21 cellular contexts compared by ENCODE assay signal in genomic region chr6:47162793-47163192, GRCh38.
DNase-seq lines count a peak whose midpoint lies in the region; ATAC-seq, FAIRE-seq and TF ChIP-seq lines count a peak whose summit lies in the region.
"Had no signal": no experiment of that assay in that cellular context is flagged by ENCODE, and none has a peak within 500 bp of the region (broad histone marks: within the 10 kb centered on the region; RNA-seq: fewer than 3 reads in every experiment).

No MANE protein-coding gene starts in this region.

- POLR2A ChIA-PET in GM12878 (lab: Charles Lee): no interaction called here

- DNase-seq in Calu3 (no peak), NOMO-1 treated with DMSO at 0.1 percent for 48 hours (lab: John Stamatoyannopoulos, UW; ENCODE audit: unreplicated experiment) (peak; percentile 56), GM12878 (ENCODE audit: low read depth, low spot score) (peak; percentile 4), right cardiac atrium (no peak)
- no peak for DNase-seq in activated T-cell treated with anti-CD3 and anti-CD28 coated beads, Interleukin-2, amount 50 U/mL, for 1 hour
- DNase-seq: activated CD4-positive, alpha-beta T cell treated with anti-CD3 and anti-CD28 coated beads, Interleukin-2, amount 50 U/mL, for 48 hours; activated T-cell treated with anti-CD3 and anti-CD28 coated beads, Interleukin-2, amount 50 U/mL, for 4 hours; colonic mucosa; naive thymus-derived CD8-positive, alpha-beta T cell; NCI-H1105; NCI-H748 treated with DMSO at 0.1 percent for 48 hours; RPMI8226; stimulated activated CD4-positive, alpha-beta T cell treated with anti-CD3 and anti-CD28 coated beads, Interleukin-4, amount 100 ng/mL, for 24 hours; uterus had no signal

- H3K36me3 Mint-ChIP-seq in Calu3 (ENCODE audit: insufficient read depth, unreplicated experiment): no peaks in the 10 kb centered on the region
- H3K36me3 Mint-ChIP-seq: activated naive CD4-positive, alpha-beta T cell treated with anti-CD3 and anti-CD28 coated beads, Interleukin-2, amount 50 U/mL, for 72 hours; naive thymus-derived CD8-positive, alpha-beta T cell had no signal

- BruUV-seq in Calu3 (replicated peaks; lab: Mats Ljungman, UMichigan): no TSS peak
- no TSS peak for BruUV-seq in GM12878 (replicated peaks; lab: Mats Ljungman, UMichigan)

- H3K4me3 Mint-ChIP-seq in Calu3 (ENCODE audit: low read depth, unreplicated experiment): no peak overlapping the region
- H3K4me3 Mint-ChIP-seq: activated T-cell treated with anti-CD3 and anti-CD28 coated beads, Interleukin-2, amount 50 U/mL, for 4 hours; naive thymus-derived CD8-positive, alpha-beta T cell had no signal

- TF ChIP-seq EP300 in GM12878 (IDR thresholded peaks at IDR 0.05; ENCODE audit: borderline replicate concordance in 1 of 2, control insufficient read depth in 1 of 2, low read depth in 2 of 2, low read length in 2 of 2): no peak

- H3K4me1 ChIP-seq in GM12878 (ENCODE audit: control insufficient read depth, insufficient read depth, low read length): no peaks in the 10 kb centered on the region; the same call in 1 of the 2 replicates
- H3K4me1 ChIP-seq in right cardiac atrium (ENCODE audit: control insufficient read depth, insufficient read depth, low read length): no peaks in the 10 kb centered on the region
- H3K4me1 ChIP-seq: colonic mucosa, uterus had no signal

- SMC1A ChIA-PET in GM12878 (lab: Charles Lee; ENCODE audit: uncharacterized antibody, unreplicated experiment): no interaction called here

- intact Hi-C loops in Calu3 (cut with micrococcal nuclease; ENCODE audit: unreplicated experiment) (no loop called here), GM12878 (cut with micrococcal nuclease; ENCODE audit: unreplicated experiment) (no loop called here), right cardiac atrium (cut with DNase I) (no loop called here)

- no peak overlapping the region for H2AFZ ChIP-seq in GM12878 (ENCODE audit: control insufficient read depth, low read depth, low read length)

- no peaks in the 10 kb centered on the region for H3K79me2 ChIP-seq in GM12878 (ENCODE audit: control insufficient read depth, insufficient read depth, low read length)

- ATAC-seq in GM21786 (IDR thresholded peaks at IDR 0.05; ENCODE audit: unreplicated experiment) (peak; percentile 33), GM12878 (peak; percentile 52; the same call in 2 of the 3 replicates), right cardiac atrium (no peak), GM21576 (IDR thresholded peaks at IDR 0.05; ENCODE audit: unreplicated experiment) (no peak), HG03469 (IDR thresholded peaks at IDR 0.05; ENCODE audit: unreplicated experiment) (no peak)
- ATAC-seq: activated naive CD4-positive, alpha-beta T cell treated with anti-CD3 and anti-CD28 coated beads, Interleukin-2, amount 50 U/mL, for 72 hours; activated T-cell treated with anti-CD3 and anti-CD28 coated beads, Interleukin-2, amount 50 U/mL, for 4 hours; K562; naive thymus-derived CD8-positive, alpha-beta T cell had no signal

- H3K4me3 ChIP-seq in GM12878: no peak overlapping the region
- no peak overlapping the region for H3K4me3 ChIP-seq in right cardiac atrium (ENCODE audit: low read length)
- H3K4me3 ChIP-seq: colonic mucosa, K562, uterus had no signal

- RAD21 ChIA-PET in GM12878 (lab: Charles Lee; ENCODE audit: unreplicated experiment): interaction anchor here (0.6 kb wide), 1 partner anchor 125 kb away, joined by 3 read pairs; no protein-coding TSS in a partner anchor

- H3K27ac Mint-ChIP-seq in Calu3 (ENCODE audit: unreplicated experiment): peak overlapping the region; percentile 77
- H3K27ac Mint-ChIP-seq: naive thymus-derived CD8-positive, alpha-beta T cell had no signal

- H3K27ac ChIP-seq in GM12878 (ENCODE audit: control insufficient read depth, insufficient read depth): no peak overlapping the region
- no peak overlapping the region for H3K27ac ChIP-seq in right cardiac atrium (ENCODE audit: low read length)
- H3K27ac ChIP-seq: colonic mucosa, uterus, VCaP had no signal

- no peak for TF ChIP-seq POLR2A in GM12878 (IDR thresholded peaks at IDR 0.05; ENCODE audit: low read depth, low read length)

- H4K20me1 ChIP-seq in GM12878 (ENCODE audit: control insufficient read depth, insufficient read depth): no peaks in the 10 kb centered on the region

- H3K9me3 Mint-ChIP-seq in Calu3 (ENCODE audit: low read depth, unreplicated experiment): peaks cover 7% of the 10 kb centered on the region
- H3K9me3 Mint-ChIP-seq: activated naive CD4-positive, alpha-beta T cell treated with anti-CD3 and anti-CD28 coated beads, Interleukin-2, amount 50 U/mL, for 72 hours had no signal

- H3K36me3 ChIP-seq in GM12878 (ENCODE audit: control insufficient read depth in 2 of 2, insufficient read depth in 2 of 2, low read length in 1 of 2): no peaks in the 10 kb centered on the region
- H3K36me3 ChIP-seq: colonic mucosa, uterus had no signal

- H3K4me2 ChIP-seq in GM12878 (ENCODE audit: control insufficient read depth, insufficient read depth): peak overlapping the region; percentile 10; the same call in 1 of the 2 replicates

- no peaks in the 10 kb centered on the region for H3K27me3 Mint-ChIP-seq in Calu3 (ENCODE audit: unreplicated experiment)

- no peak for TF ChIP-seq RAD21 in GM12878 (IDR thresholded peaks at IDR 0.05; ENCODE audit: insufficient read depth, low read depth, low read length)

- H3K27me3 ChIP-seq in GM12878 (replicated peaks in 1 of 2; ENCODE audit: control insufficient read depth in 2 of 2, insufficient read depth in 2 of 2, low read length in 1 of 2): no peaks in the 10 kb centered on the region
- no peaks in the 10 kb centered on the region for H3K27me3 ChIP-seq in right cardiac atrium (ENCODE audit: control insufficient read depth, insufficient read depth)
- H3K27me3 ChIP-seq: colonic mucosa, uterus had no signal

- in situ Hi-C loops in GM12878 (cut with MboI): no loop called here

- CTCF ChIA-PET in Calu3 (lab: Charles Lee): no interaction called here
- CTCF ChIA-PET in GM12878 (lab: Yijun Ruan, JAX): no interaction called here

- H3K9me3 ChIP-seq in GM12878 (replicated peaks; ENCODE audit: control insufficient read depth, insufficient read depth, low read length) (no peaks in the 10 kb centered on the region), right cardiac atrium (ENCODE audit: control insufficient read depth, low read length) (no peaks in the 10 kb centered on the region)
- H3K9me3 ChIP-seq: colonic mucosa, uterus had no signal

- peaks cover 56% of the 10 kb centered on the region for H3K4me1 Mint-ChIP-seq in Calu3 (ENCODE audit: low read depth, unreplicated experiment)

- TF ChIP-seq CTCF in Calu3 (IDR thresholded peaks at IDR 0.05; ENCODE audit: unreplicated experiment): no peak
- TF ChIP-seq CTCF in GM12878 (IDR thresholded peaks at IDR 0.05 in 2 of 3, conservative IDR thresholded peaks at IDR 0.05 in 1 of 3; ENCODE audit: control insufficient read depth in 2 of 3, extremely low read depth in 1 of 3, insufficient read depth in 1 of 3, low read depth in 3 of 3, low read length in 3 of 3): no peak

- WGBS in GM12878 (ENCODE audit: insufficient coverage, insufficient replicate concordance, low lambda C conversion rate, missing lambda C conversion rate): 0% methylated on average over 2 of the region's 2 CpGs
- WGBS in right cardiac atrium: 71% methylated on average over 2 of the region's 2 CpGs

- no peak overlapping the region for H3K9ac ChIP-seq in GM12878 (ENCODE audit: control insufficient read depth, insufficient read depth, low read length)

- peak; percentile 72 for FAIRE-seq in GM12878 (lab: Jason Lieb, UNC)
- FAIRE-seq: endometrium, K562 had no signal

TF ChIP-seq in GM12878, 131 proteins besides CTCF, POLR2A, EP300 and RAD21:
- peak in 1 of 2 experiments; percentile 69; a peak in 1 of 4 replicates for TF ChIP-seq ETV6 (conservative IDR thresholded peaks at IDR 0.05 in 1 of 2, IDR thresholded peaks at IDR 0.05 in 1 of 2; ENCODE audit: borderline replicate concordance in 1 of 2, low read depth in 1 of 2)
- no peak for TF ChIP-seq CBFB (IDR thresholded peaks at IDR 0.05; ENCODE audit: low read depth)
- TF ChIP-seq IKZF2 (IDR thresholded peaks at IDR 0.05): peak; percentile 33 to 57; a peak in 3 of 4 replicates
- TF ChIP-seq SPI1 (IDR thresholded peaks at IDR 0.05; ENCODE audit: borderline replicate concordance, insufficient read depth, low read depth, low read length): peak; percentile 21; the same call in 1 of the 2 replicates
- 0 out of 2 replicates have a peak, but pooled peaks have one; percentile 35 for TF ChIP-seq ATF2 (IDR thresholded peaks at IDR 0.05; ENCODE audit: low read length)
- TF ChIP-seq NFIC (IDR thresholded peaks at IDR 0.05; ENCODE audit: low read depth, low read length): peak; percentile 37; the same call in 1 of the 2 replicates
- TF ChIP-seq JUNB (IDR thresholded peaks at IDR 0.05): peak; percentile 67
- peak; percentile 90 for TF ChIP-seq EED (IDR thresholded peaks at IDR 0.05; ENCODE audit: low read depth)
- TF ChIP-seq MEF2A (IDR thresholded peaks at IDR 0.05; ENCODE audit: insufficient read depth, low read depth, low read length): peak; percentile 50; the same call in 1 of the 2 replicates
- TF ChIP-seq RUNX3 (IDR thresholded peaks at IDR 0.05; ENCODE audit: low read length): peak; percentile 51; the same call in 1 of the 2 replicates
- TF ChIP-seq CREM (IDR thresholded peaks at IDR 0.05; ENCODE audit: low read depth): peak; percentile 48; the same call in 1 of the 2 replicates
- no peak for TF ChIP-seq JUND (IDR thresholded peaks at IDR 0.05; ENCODE audit: low read depth, low read length)
- TF ChIP-seq IKZF1 (conservative IDR thresholded peaks at IDR 0.05): peak; percentile 56
- no peak for TF ChIP-seq CHD4 (IDR thresholded peaks at IDR 0.05)

Comparison
In these comparisons a context has a peak if more than half of its experiments do, and no peak if none do; other contexts are left out.
1. DNase-seq: peak in NOMO-1 treated with DMSO at 0.1 percent for 48 hours (single experiment) and GM12878 (single experiment); none in Calu3 (single experiment), right cardiac atrium (0 of 3) and activated T-cell treated with anti-CD3 and anti-CD28 coated beads, Interleukin-2, amount 50 U/mL, for 1 hour (single experiment).
2. ATAC-seq: peak in GM21786 (single experiment) and GM12878 (single experiment); none in right cardiac atrium (0 of 2), GM21576 (single experiment) and HG03469 (single experiment).